In the genomic region with DNA sequence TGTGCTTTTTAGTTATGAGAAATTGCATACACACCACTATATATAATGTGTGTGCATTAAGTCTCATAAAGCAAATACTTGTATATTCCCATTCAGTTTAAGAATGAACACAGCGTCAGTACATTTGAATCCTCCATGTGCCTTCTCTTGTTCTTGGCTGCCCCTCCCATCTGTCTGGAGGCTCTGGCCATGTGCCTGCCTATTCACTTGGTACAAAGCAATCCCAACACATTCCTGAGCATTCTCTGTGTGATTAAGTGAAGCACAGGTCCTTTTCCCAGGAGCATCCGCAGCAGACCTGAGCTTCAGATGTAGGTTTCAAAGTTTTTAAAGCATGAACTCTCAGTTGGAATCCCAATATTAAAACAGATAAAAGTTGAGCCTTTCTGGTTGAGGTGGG, we compare ENCODE assay signal across 1 cellular context.
TF ChIP-seq lines count a peak whose summit lies in the region.

No MANE protein-coding gene starts in this region.

TF ChIP-seq in Ishikawa, 13 proteins besides CTCF, POLR2A, EP300 and RAD21 (continued from another document):
- no peak for TF ChIP-seq REST (IDR thresholded peaks at IDR 0.05; ENCODE audit: low read depth)
